In the genomic region with DNA sequence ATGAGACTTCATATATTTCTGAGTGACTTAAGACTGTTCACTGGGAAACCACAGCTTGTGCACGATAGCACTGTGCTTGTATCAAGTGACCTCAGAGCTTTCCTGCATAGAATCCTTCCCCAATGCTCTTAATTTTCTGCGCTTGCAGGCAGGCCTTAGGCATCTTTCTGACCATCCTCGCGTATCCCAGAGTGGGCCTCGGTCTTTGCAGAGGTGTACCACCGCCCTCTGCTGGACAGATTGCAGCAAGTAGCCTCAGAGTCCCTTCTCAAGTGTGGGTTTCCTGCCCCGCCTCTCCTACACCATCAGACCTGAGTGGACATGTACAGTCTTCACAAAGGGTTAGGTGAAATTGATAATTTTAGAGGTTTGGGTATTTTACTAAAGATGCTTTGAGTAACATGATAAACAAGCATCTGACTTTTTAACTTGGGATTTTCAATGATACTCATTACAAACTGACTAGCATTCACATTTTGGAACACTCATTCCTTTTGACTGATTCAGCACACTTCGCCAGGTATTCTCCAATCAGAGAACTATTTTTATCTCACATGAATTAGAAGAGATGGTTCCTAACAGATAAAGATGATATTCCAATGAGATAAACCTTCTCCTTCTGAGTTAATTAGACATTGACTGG, we compare ENCODE assay signal across 8 cellular contexts.
DNase-seq lines count a peak whose midpoint lies in the region; ATAC-seq and TF ChIP-seq lines count a peak whose summit lies in the region.

No MANE protein-coding gene starts in this region.

- H3K4me3 ChIP-seq in lower leg skin (ENCODE audit: low read depth, poor library complexity, severe bottlenecking): no peak overlapping the region

- peak; percentile 97 for ATAC-seq in GM19324 (IDR thresholded peaks at IDR 0.05; ENCODE audit: low FRiP score, unreplicated experiment)
- ATAC-seq in HG03354 (IDR thresholded peaks at IDR 0.05; ENCODE audit: poor library complexity, severe bottlenecking, unreplicated experiment): peak; percentile 97

- CTCF ChIA-PET in activated CD4-positive, alpha-beta T cell treated with anti-CD3 and anti-CD28 coated beads, Interleukin-2, amount 10 ng/mL, durations not matched to agents 7 days and 5 days (lab: Charles Lee): interaction anchor here (0.9 to 1.0 kb wide), 2 partner anchors 602 to 619 kb away, joined by 3 read pairs; no protein-coding TSS in a partner anchor

- DNase-seq in CD1c-positive myeloid dendritic cell (ENCODE audit: extremely low spot score) (peak; percentile 83), NCI-H510A treated with DMSO at 0.1 percent for 48 hours (lab: John Stamatoyannopoulos, UW) (peak; percentile 74), dermis blood vessel endothelial cell (peak; percentile 93), lower leg skin (ENCODE audit: low spot score in 2 of 2) (peak; percentile 78 to 96)
- peak; percentile 83 for DNase-seq in activated CD4-positive, alpha-beta T cell treated with anti-CD3 and anti-CD28 coated beads, Interleukin-2, amount 10 ng/mL, durations not matched to agents 7 days and 5 days
- DNase-seq in stimulated activated CD4-positive, alpha-beta T cell treated with anti-CD3 and anti-CD28 coated beads, TNF-alpha, amount 100 ng/mL, for 48 hours (ENCODE audit: low read depth in 3 of 3): peak; percentile 60 to 69 (median 62)

- no peaks in the 10 kb centered on the region for H3K27me3 Mint-ChIP-seq in activated CD4-positive, alpha-beta T cell treated with anti-CD3 and anti-CD28 coated beads, Interleukin-2, amount 10 ng/mL, durations not matched to agents 7 days and 5 days

- H3K9me3 Mint-ChIP-seq in activated CD4-positive, alpha-beta T cell treated with anti-CD3 and anti-CD28 coated beads, Interleukin-2, amount 10 ng/mL, durations not matched to agents 7 days and 5 days: no peaks in the 10 kb centered on the region

- 7 to 9% methylated on average over 8 of the region's 8 CpGs for WGBS in lower leg skin, 2 donors

- intact Hi-C loops in lower leg skin (cut with DNase I; ENCODE audit: low total_unique reads): no loop called here

- no peak overlapping the region for H3K4me3 Mint-ChIP-seq in activated CD4-positive, alpha-beta T cell treated with anti-CD3 and anti-CD28 coated beads, Interleukin-2, amount 10 ng/mL, durations not matched to agents 7 days and 5 days

- H3K27ac Mint-ChIP-seq in activated CD4-positive, alpha-beta T cell treated with anti-CD3 and anti-CD28 coated beads, Interleukin-2, amount 10 ng/mL, durations not matched to agents 7 days and 5 days: no peak overlapping the region

- peak in 1 of 3 donors; percentile 57 for TF ChIP-seq CTCF in lower leg skin (IDR thresholded peaks at IDR 0.05)

- no peak for TF ChIP-seq POLR2A in lower leg skin (IDR thresholded peaks at IDR 0.05)

- POLR2A ChIA-PET in activated CD4-positive, alpha-beta T cell treated with anti-CD3 and anti-CD28 coated beads, Interleukin-2, amount 10 ng/mL, durations not matched to agents 7 days and 5 days (lab: Charles Lee): no interaction called here

- peaks cover 19% of the 10 kb centered on the region for H3K4me1 Mint-ChIP-seq in activated CD4-positive, alpha-beta T cell treated with anti-CD3 and anti-CD28 coated beads, Interleukin-2, amount 10 ng/mL, durations not matched to agents 7 days and 5 days

- no peaks in the 10 kb centered on the region for H3K36me3 Mint-ChIP-seq in activated CD4-positive, alpha-beta T cell treated with anti-CD3 and anti-CD28 coated beads, Interleukin-2, amount 10 ng/mL, durations not matched to agents 7 days and 5 days (ENCODE audit: low read depth)
